In the genomic region with DNA sequence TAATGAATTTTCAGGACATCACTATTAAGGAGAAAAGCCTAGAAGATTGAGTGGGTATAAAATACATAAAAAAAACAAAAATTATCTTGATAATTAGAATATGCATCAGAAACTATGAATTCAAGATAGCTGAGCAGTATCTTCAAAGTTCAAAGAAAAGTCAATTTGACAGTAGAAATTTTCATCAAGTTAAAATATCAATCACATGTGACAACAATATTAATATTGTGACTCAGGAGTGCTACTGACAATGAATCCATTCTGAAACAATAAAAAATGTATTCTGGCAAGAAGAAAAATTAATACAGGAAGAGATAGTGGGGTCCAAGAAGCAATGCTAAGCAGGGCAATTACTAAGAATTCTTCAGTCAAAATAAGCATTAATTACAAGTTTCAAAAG, we compare ENCODE assay signal across 10 cellular contexts.
"Had no signal": no experiment of that assay in that cellular context is flagged by ENCODE, and none has a peak within 500 bp of the region (broad histone marks: within the 10 kb centered on the region; RNA-seq: fewer than 3 reads in every experiment).

No MANE protein-coding gene starts in this region.

- H3K9ac ChIP-seq: GM23248 had no signal

- H3K4me1 ChIP-seq: HAP-1 had no signal

- FAIRE-seq: HepG2 had no signal

- H3K27me3 Mint-ChIP-seq: IgD-negative memory B cell had no signal

- H3K9me3 Mint-ChIP-seq: HFFc6 had no signal

- H3K4me3 ChIP-seq: GM23248, HAP-1 had no signal

- ATAC-seq: HCT116, HepG2 had no signal

- H3K4me3 Mint-ChIP-seq: HFFc6 had no signal

- H3K36me3 Mint-ChIP-seq: IgD-negative memory B cell had no signal

- H3K27ac Mint-ChIP-seq: HFFc6, IgD-negative memory B cell had no signal

- H3K9me3 ChIP-seq: HAP-1 had no signal

- DNase-seq: GM23248, GOT3, H7, HFFc6, KBM-7 had no signal

- H3K27ac ChIP-seq: GM23248, HL-60 had no signal

- H3K4me1 Mint-ChIP-seq: IgD-negative memory B cell had no signal

- H2AFZ ChIP-seq: GM23248 had no signal

- H3K36me3 ChIP-seq: HAP-1 had no signal
